Comparison of ENCODE assay signal across 19 cellular contexts in genomic region chr20:17663486-17663885, GRCh38. TPM values are rescaled to one million over a fixed set of nuclear protein-coding genes. Genes with fewer than 3 reads are reported as not detected.
DNase-seq lines count a peak whose midpoint lies in the region; ATAC-seq, FAIRE-seq and TF ChIP-seq lines count a peak whose summit lies in the region.
"Had no signal": no experiment of that assay in that cellular context is flagged by ENCODE, and none has a peak within 500 bp of the region (broad histone marks: within the 10 kb centered on the region; RNA-seq: fewer than 3 reads in every experiment).

No MANE protein-coding gene starts in this region.

- TF ChIP-seq CTCF in nephron progenitor cell (IDR thresholded peaks at IDR 0.05) (no peak), transverse colon (IDR thresholded peaks at IDR 0.05) (no peak), gastroesophageal sphincter (IDR thresholded peaks at IDR 0.05) (no peak)

- H3K4me3 Mint-ChIP-seq in T-helper 2 cell treated with Interferon-gamma antibody and Interleukin-4, amounts not matched to agents 5 μg/mL and 100 μg/mL, for 36 hours, result peak overlapping the region; percentile 76
- no peak overlapping the region for H3K4me3 Mint-ChIP-seq in nephron progenitor cell
- H3K4me3 Mint-ChIP-seq: CD8-positive, alpha-beta T cell had no signal

- in situ Hi-C loops in transverse colon (cut with MboI; ENCODE audit: low pct_ligation_motif_present in 1 of 4, low pct_unique_long_range_greater_than_20kb in 1 of 4, low sequenced_read_pairs in 3 of 4), result loop anchor here in 2 of 4 donors (25.0 kb wide), 2 partner anchors 249 to 274 kb away; no protein-coding TSS in a partner anchor

- H3K4me1 Mint-ChIP-seq in T-helper 2 cell treated with Interferon-gamma antibody and Interleukin-4, amounts not matched to agents 5 μg/mL and 100 μg/mL, for 36 hours (ENCODE audit: low read depth), result peaks cover 56% of the 10 kb centered on the region
- H3K4me1 Mint-ChIP-seq in nephron progenitor cell, result peaks cover 76% of the 10 kb centered on the region

- H3K9me3 ChIP-seq in transverse colon (no peaks in the 10 kb centered on the region), gastroesophageal sphincter (peaks cover 0 to 4% (median 0%) of the 10 kb centered on the region in 3 donors), small intestine (ENCODE audit: control insufficient read depth, low read depth) (no peaks in the 10 kb centered on the region)

- TF ChIP-seq EP300 in transverse colon (IDR thresholded peaks at IDR 0.05; ENCODE audit: low read depth) (no peak), gastroesophageal sphincter (IDR thresholded peaks at IDR 0.05) (no peak)

- no peak for ATAC-seq in gastroesophageal sphincter
- ATAC-seq: CD8-positive, alpha-beta T cell had no signal

- H3K36me3 Mint-ChIP-seq in T-helper 2 cell treated with Interferon-gamma antibody and Interleukin-4, amounts not matched to agents 5 μg/mL and 100 μg/mL, for 36 hours (ENCODE audit: low read depth), result peaks cover 40% of the 10 kb centered on the region
- peaks cover 54% of the 10 kb centered on the region for H3K36me3 Mint-ChIP-seq in nephron progenitor cell (ENCODE audit: low read depth)

- H3K27me3 Mint-ChIP-seq in T-helper 2 cell treated with Interferon-gamma antibody and Interleukin-4, amounts not matched to agents 5 μg/mL and 100 μg/mL, for 36 hours (ENCODE audit: low read depth), result no peaks in the 10 kb centered on the region
- H3K27me3 Mint-ChIP-seq in nephron progenitor cell (ENCODE audit: low read depth, poor library complexity), result peaks cover 5% of the 10 kb centered on the region
- H3K27me3 Mint-ChIP-seq: activated CD4-positive, alpha-beta memory T cell treated with anti-CD3 and anti-CD28 coated beads for 36 hours had no signal

- 66 to 81% methylated on average over 3 to 5 of the region's 5 CpGs for WGBS in transverse colon (ENCODE audit: low coverage in 1 of 2), 2 donors
- WGBS in gastroesophageal sphincter (ENCODE audit: low coverage in 1 of 2), 2 donors, result 63 to 70% methylated on average over 4 to 5 of the region's 5 CpGs
- WGBS in small intestine, 3 donors, result 63 to 75% (median 74%) methylated on average over 5 of the region's 5 CpGs

- intact Hi-C loops in transverse colon (cut with DNase I; ENCODE audit: low total_unique reads), result no loop called here

- H3K27me3 ChIP-seq in transverse colon, result no peaks in the 10 kb centered on the region
- no peaks in the 10 kb centered on the region for H3K27me3 ChIP-seq in gastroesophageal sphincter
- H3K27me3 ChIP-seq in small intestine (ENCODE audit: control insufficient read depth in 2 of 2, insufficient read depth in 2 of 2, low read length in 2 of 2), result no peaks in the 10 kb centered on the region

- H3K4me3 ChIP-seq in transverse colon (no peak overlapping the region), gastroesophageal sphincter (no peak overlapping the region), small intestine (ENCODE audit: low read depth in 1 of 2, low read length in 2 of 2) (no peak overlapping the region)

- no peak for TF ChIP-seq POLR2A in transverse colon (IDR thresholded peaks at IDR 0.05)
- TF ChIP-seq POLR2A in gastroesophageal sphincter (IDR thresholded peaks at IDR 0.05), result no peak

- peak overlapping the region; percentile 77 for H3K27ac Mint-ChIP-seq in T-helper 2 cell treated with Interferon-gamma antibody and Interleukin-4, amounts not matched to agents 5 μg/mL and 100 μg/mL, for 36 hours
- peak overlapping the region; percentile 6 for H3K27ac Mint-ChIP-seq in nephron progenitor cell
- H3K27ac Mint-ChIP-seq: CD8-positive, alpha-beta T cell had no signal

- no peak for DNase-seq in T-helper 2 cell treated with Interferon-gamma antibody and Interleukin-4, amounts not matched to agents 5 μg/mL and 100 μg/mL, for 36 hours (ENCODE audit: low spot score)
- DNase-seq in T-helper 2 cell (no peak), nephron progenitor cell (no peak), transverse colon (no peak), islet precursor cell (no peak), small intestine (no peak)
- DNase-seq: CD8-positive, alpha-beta T cell; central memory CD4-positive, alpha-beta T cell; GOT3; Karpas-422; NCI-H187 treated with DMSO at 0.1 percent for 48 hours; stimulated activated naive CD4-positive, alpha-beta T cell treated with Interleukin-2 at 50 U/mL for 16 hours had no signal

- no peak for FAIRE-seq in small intestine (lab: Jason Lieb, UNC)
- FAIRE-seq: GM19239 had no signal

- H3K27ac ChIP-seq in cingulate gyrus (ENCODE audit: low read depth, low read length), result peak overlapping the region; percentile 63
- peak overlapping the region in 3 of 4 donors; percentile 45 to 72 (median 71) for H3K27ac ChIP-seq in transverse colon
- peak overlapping the region in 2 of 4 donors; percentile 36 to 65 for H3K27ac ChIP-seq in gastroesophageal sphincter
- H3K27ac ChIP-seq in small intestine (ENCODE audit: low read depth in 1 of 2, low read length in 1 of 2), result no peak overlapping the region
- H3K27ac ChIP-seq: 22Rv1 had no signal

- H3K4me1 ChIP-seq in transverse colon (peaks cover 11 to 62% (median 24%) of the 10 kb centered on the region in 4 donors), gastroesophageal sphincter (peaks cover 0 to 89% (median 23%) of the 10 kb centered on the region in 3 donors), small intestine (ENCODE audit: control insufficient read depth in 2 of 2, insufficient read depth in 1 of 2, low read depth in 1 of 2, low read length in 1 of 2) (peaks cover 0 to 17% of the 10 kb centered on the region in 2 donors)

- no peaks in the 10 kb centered on the region for H3K9me3 Mint-ChIP-seq in T-helper 2 cell treated with Interferon-gamma antibody and Interleukin-4, amounts not matched to agents 5 μg/mL and 100 μg/mL, for 36 hours
- H3K9me3 Mint-ChIP-seq in nephron progenitor cell, result peaks cover 22% of the 10 kb centered on the region
- H3K9me3 Mint-ChIP-seq: CD8-positive, alpha-beta T cell had no signal

- H3K36me3 ChIP-seq in transverse colon (peaks cover 0 to 13% (median 2%) of the 10 kb centered on the region in 4 donors), gastroesophageal sphincter (peaks cover 0 to 11% of the 10 kb centered on the region in 2 donors), small intestine (ENCODE audit: control insufficient read depth in 2 of 2, insufficient read depth in 2 of 2, low read length in 2 of 2) (peaks cover 6 to 14% of the 10 kb centered on the region in 2 donors)

RNA-seq across cellular contexts. Expression of gene RRBP1, which starts 18.6 kb away (rescaled TPM):
- total RNA-seq in transverse colon, result 100 to 1,000 TPM; 219 to 403 (median 288) TPM
- 10 to 100 TPM; 61.2 to 89.8 (median 64.7) TPM for total RNA-seq in gastroesophageal sphincter
- 100 to 1,000 TPM in 1 of 3 donors, 10 to 100 TPM in 2; 45.2 to 164 (median 59.7) TPM for polyA plus RNA-seq in small intestine

RNA-seq across cellular contexts. Expression of gene BANF2, which starts 36.3 kb away (rescaled TPM):
- total RNA-seq in transverse colon, result not detected
- total RNA-seq in gastroesophageal sphincter, result not detected
- not detected for polyA plus RNA-seq in small intestine
- total RNA-seq: activated CD4-positive, alpha-beta memory T cell treated with anti-CD3 and anti-CD28 coated beads for 36 hours; activated T-helper 2 cell treated with anti-CD3 and anti-CD28 coated beads, Interferon-gamma antibody, Interleukin-2, Interleukin-4, amounts not matched to agents 10 μg/mL and 5 μg/mL and 100 μg/mL, durations not matched to agents 14 hours and 24 hours and 36 hours; CD8-positive, alpha-beta T cell; mononuclear cell had no signal

Comparison
In these comparisons a context has a peak if more than half of its experiments do, and no peak if none do; other contexts are left out.
1. H3K27ac ChIP-seq: peak in cingulate gyrus (single experiment) and transverse colon (3 of 4); none in small intestine (0 of 2).